8 cellular contexts compared by ENCODE assay signal in the genomic region with DNA sequence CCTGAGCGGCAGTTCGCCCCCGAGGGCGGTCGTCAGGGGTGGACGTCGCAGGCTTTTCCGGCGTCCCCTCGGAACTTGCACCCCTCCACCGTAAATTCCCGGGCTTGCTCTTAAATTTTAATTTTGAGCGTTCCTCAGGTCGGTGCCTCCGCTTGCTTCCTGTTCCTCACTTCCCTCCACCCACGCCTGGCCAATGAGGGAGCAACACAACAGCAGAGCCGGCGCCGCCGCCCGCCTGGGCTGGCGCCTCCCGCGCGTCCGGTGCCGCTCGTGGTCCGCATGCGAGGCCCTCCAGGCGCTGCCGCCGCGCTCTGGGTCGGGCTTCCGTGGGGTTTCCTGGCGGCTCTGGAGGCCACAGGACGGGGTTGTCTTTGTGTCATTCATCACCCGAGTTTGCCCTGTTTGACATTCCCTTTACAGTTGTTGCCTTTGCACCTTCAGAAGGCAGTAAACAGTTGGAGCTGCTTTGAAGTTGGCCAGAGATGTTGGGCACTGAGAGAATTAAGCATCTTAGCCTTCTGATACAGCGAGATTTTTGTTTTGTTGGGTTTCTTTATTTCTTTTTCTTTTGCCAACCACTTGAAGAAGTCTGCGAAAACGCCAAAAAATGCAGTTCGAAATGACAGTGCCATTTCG. TPM values are rescaled to one million over a fixed set of nuclear protein-coding genes. Genes with fewer than 3 reads are reported as not detected.
DNase-seq lines count a peak whose midpoint lies in the region; ATAC-seq and TF ChIP-seq lines count a peak whose summit lies in the region.

No MANE protein-coding gene starts in this region.

- TF ChIP-seq CTCF in Calu3 (IDR thresholded peaks at IDR 0.05; ENCODE audit: unreplicated experiment) (no peak), GM20000 (IDR thresholded peaks at IDR 0.05; ENCODE audit: extremely low read depth, missing control alignments) (no peak), neural crest cell (conservative IDR thresholded peaks at IDR 0.05) (no peak)

- no peaks in the 10 kb centered on the region for H3K4me1 Mint-ChIP-seq in Calu3 (ENCODE audit: low read depth, unreplicated experiment)
- peaks cover 42% of the 10 kb centered on the region for H3K4me1 Mint-ChIP-seq in neural crest cell
- H3K4me1 Mint-ChIP-seq in stimulated activated naive CD8-positive, alpha-beta T cell treated with anti-CD3 and anti-CD28 coated beads, Interleukin-15, amount 100 ng/mL, for 72 hours: peaks cover 35% of the 10 kb centered on the region

- ATAC-seq in stimulated activated naive CD8-positive, alpha-beta T cell treated with anti-CD3 and anti-CD28 coated beads, Interleukin-15, amount 100 ng/mL, for 72 hours: peak; percentile 85

- H3K36me3 Mint-ChIP-seq in Calu3 (ENCODE audit: insufficient read depth, unreplicated experiment) (peaks cover 31% of the 10 kb centered on the region), neural crest cell (ENCODE audit: low read depth) (no peaks in the 10 kb centered on the region)

- intact Hi-C loops in Calu3 (cut with micrococcal nuclease; ENCODE audit: unreplicated experiment): loop anchor here (10.0 kb wide), 1 partner anchor 356 kb away; no protein-coding TSS in a partner anchor

- H3K9me3 Mint-ChIP-seq in Calu3 (ENCODE audit: low read depth, unreplicated experiment) (no peaks in the 10 kb centered on the region), neural crest cell (no peaks in the 10 kb centered on the region)
- no peaks in the 10 kb centered on the region for H3K9me3 Mint-ChIP-seq in stimulated activated naive CD8-positive, alpha-beta T cell treated with anti-CD3 and anti-CD28 coated beads, Interleukin-15, amount 100 ng/mL, for 72 hours

- H3K27ac Mint-ChIP-seq in Calu3 (ENCODE audit: unreplicated experiment): peak overlapping the region; percentile 88
- H3K27ac Mint-ChIP-seq in neural crest cell (ENCODE audit: unreplicated experiment): peak overlapping the region; percentile 90
- H3K27ac Mint-ChIP-seq in stimulated activated naive CD8-positive, alpha-beta T cell treated with anti-CD3 and anti-CD28 coated beads, Interleukin-15, amount 100 ng/mL, for 72 hours: peak overlapping the region; percentile 96 to 97

- CTCF ChIA-PET in Calu3 (lab: Charles Lee): no interaction called here

- H3K27me3 Mint-ChIP-seq in Calu3 (ENCODE audit: unreplicated experiment) (no peaks in the 10 kb centered on the region), neural crest cell (ENCODE audit: low read depth) (no peaks in the 10 kb centered on the region)
- no peaks in the 10 kb centered on the region for H3K27me3 Mint-ChIP-seq in stimulated activated naive CD8-positive, alpha-beta T cell treated with anti-CD3 and anti-CD28 coated beads, Interleukin-15, amount 100 ng/mL, for 72 hours

- peak overlapping the region; percentile 76 for H3K4me3 Mint-ChIP-seq in Calu3 (ENCODE audit: low read depth, unreplicated experiment)
- H3K4me3 Mint-ChIP-seq in neural crest cell: peak overlapping the region; percentile 94
- H3K4me3 Mint-ChIP-seq in stimulated activated naive CD8-positive, alpha-beta T cell treated with anti-CD3 and anti-CD28 coated beads, Interleukin-15, amount 100 ng/mL, for 72 hours: peak overlapping the region; percentile 89 to 96

- no TSS peak for BruUV-seq in Calu3 (replicated peaks; lab: Mats Ljungman, UMichigan)

- DNase-seq in Calu3 (peak; percentile 69), GM20000 (ENCODE audit: low spot score) (peak; percentile 93), HS-27A (ENCODE audit: low read depth) (peak; percentile 43), RKO (ENCODE audit: low spot score) (peak; percentile 86), fibroblast of the conjunctiva (ENCODE audit: low read depth) (peak; percentile 64), neural crest cell (ENCODE audit: low read depth, low spot score) (peak; percentile 61)
- peak; percentile 85 for DNase-seq in activated T-helper 9 cell treated with anti-CD3 and anti-CD28 coated beads, Interleukin-2, amount 50 U/mL, for 16 hours (ENCODE audit: low read depth)
- DNase-seq in stimulated activated naive CD8-positive, alpha-beta T cell treated with anti-CD3 and anti-CD28 coated beads, Interleukin-15, amount 100 ng/mL, for 72 hours: peak; percentile 83 to 88

RNA-seq across cellular contexts. Expression of a gene that starts 0.7 kb away (rescaled TPM):
- total RNA-seq in Calu3 (2022) (82.8 and 94.6 TPM in 2 replicates), neural crest cell (97.9 and 108 TPM in 2 replicates)

RNA-seq across cellular contexts. Expression of a gene that starts 51.4 kb away (rescaled TPM):
- total RNA-seq in Calu3 (2022) (not detected in 2 replicates), neural crest cell (not detected in 2 replicates)

Comparison
In these comparisons a context has a peak if more than half of its experiments do, and no peak if none do; other contexts are left out.
1. Peak in every context shown above with its lines: DNase-seq and ATAC-seq.
2. DNase-seq: peak in every context shown above with its lines; median percentile 93 in GM20000; 86 in RKO; 86 in stimulated activated naive CD8-positive, alpha-beta T cell treated with anti-CD3 and anti-CD28 coated beads, Interleukin-15, amount 100 ng/mL, for 72 hours; 85 in activated T-helper 9 cell treated with anti-CD3 and anti-CD28 coated beads, Interleukin-2, amount 50 U/mL, for 16 hours; 69 in Calu3; 64 in fibroblast of the conjunctiva; 61 in neural crest cell; 43 in HS-27A.